ENCODE assay signal across 13 cellular contexts in genomic region chr3:98786364-98786930, GRCh38. TPM values are rescaled to one million over a fixed set of nuclear protein-coding genes. Genes with fewer than 3 reads are reported as not detected.
DNase-seq lines count a peak whose midpoint lies in the region; ATAC-seq and TF ChIP-seq lines count a peak whose summit lies in the region.
"Had no signal": no experiment of that assay in that cellular context is flagged by ENCODE, and none has a peak within 500 bp of the region (broad histone marks: within the 10 kb centered on the region; RNA-seq: fewer than 3 reads in every experiment).

No MANE protein-coding gene starts in this region.

- H3K36me3 ChIP-seq in left ventricle myocardium inferior (no peaks in the 10 kb centered on the region), subcutaneous abdominal adipose tissue (ENCODE audit: control insufficient read depth in 5 of 5, insufficient read depth in 5 of 5, low read length in 5 of 5) (peaks cover 0 to 9% (median 0%) of the 10 kb centered on the region in 5 donors)
- H3K36me3 ChIP-seq: upper lobe of left lung had no signal

- TF ChIP-seq CTCF in RWPE1 (conservative IDR thresholded peaks at IDR 0.05; ENCODE audit: low read depth): no peak
- no peak for TF ChIP-seq CTCF in left ventricle myocardium inferior (IDR thresholded peaks at IDR 0.05; ENCODE audit: borderline replicate concordance)

- ATAC-seq in activated naive CD4-positive, alpha-beta T cell treated with anti-CD3 and anti-CD28 coated beads, Interleukin-2, amount 50 U/mL, for 72 hours: peak; percentile 34 to 63
- ATAC-seq in GM19324 (IDR thresholded peaks at IDR 0.05; ENCODE audit: low FRiP score, unreplicated experiment): no peak

- 0 out of 2 replicates have a peak overlapping the region, but pooled peaks have one; percentile 34 for H3K27ac ChIP-seq in RWPE1
- peak overlapping the region; percentile 71 for H3K27ac ChIP-seq in left ventricle myocardium inferior (replicated peaks)
- H3K27ac ChIP-seq in subcutaneous abdominal adipose tissue (ENCODE audit: low read depth, low read length): peak overlapping the region; percentile 4

- H3K36me3 Mint-ChIP-seq in activated naive CD4-positive, alpha-beta T cell treated with anti-CD3 and anti-CD28 coated beads, Interleukin-2, amount 50 U/mL, for 72 hours: no peaks in the 10 kb centered on the region

- POLR2A ChIA-PET in RWPE1 (lab: Yijun Ruan, JAX; ENCODE audit: low non-redundant PET): no interaction called here

- DNase-seq in activated naive CD4-positive, alpha-beta T cell treated with anti-CD3 and anti-CD28 coated beads, Interleukin-2, amount 50 U/mL, for 72 hours (ENCODE audit: low spot score in 2 of 2): no peak
- DNase-seq in activated naive CD4-positive, alpha-beta T cell treated with Interleukin-2 at 50 U/mL for 16 hours: no peak
- DNase-seq in RWPE1 (ENCODE audit: low spot score) (no peak), left ventricle myocardium inferior (no peak), NK-92 (lab: John Stamatoyannopoulos, UW; ENCODE audit: unreplicated experiment) (no peak), NCI-H2227 (lab: John Stamatoyannopoulos, UW; ENCODE audit: unreplicated experiment) (no peak)
- DNase-seq: activated CD4-positive, alpha-beta T cell treated with anti-CD3 and anti-CD28 coated beads, Interleukin-2, amount 50 U/mL, for 48 hours; activated naive CD4-positive, alpha-beta T cell; cerebellar nuclear complex; NCI-H2171 treated with DMSO at 0.1 percent for 48 hours; upper lobe of left lung had no signal

- no peak overlapping the region for H3K9ac ChIP-seq in subcutaneous abdominal adipose tissue (ENCODE audit: low read length in 5 of 5)

- CTCF ChIA-PET in RWPE1 (lab: Yijun Ruan, JAX): no interaction called here

- H3K9me3 Mint-ChIP-seq in activated naive CD4-positive, alpha-beta T cell treated with anti-CD3 and anti-CD28 coated beads, Interleukin-2, amount 50 U/mL, for 72 hours: no peaks in the 10 kb centered on the region

- H3K4me3 ChIP-seq in left ventricle myocardium inferior (no peak overlapping the region), subcutaneous abdominal adipose tissue (ENCODE audit: low read depth in 1 of 5, low read length in 5 of 5) (peak overlapping the region in 1 of 5 donors; percentile 21)
- H3K4me3 ChIP-seq: upper lobe of left lung had no signal

- no peak overlapping the region for H3K27ac Mint-ChIP-seq in activated naive CD4-positive, alpha-beta T cell treated with anti-CD3 and anti-CD28 coated beads, Interleukin-2, amount 50 U/mL, for 72 hours

- H3K9me3 ChIP-seq in left ventricle myocardium inferior (replicated peaks) (no peaks in the 10 kb centered on the region), subcutaneous abdominal adipose tissue (ENCODE audit: control insufficient read depth in 5 of 5, low read length in 5 of 5) (no peaks in the 10 kb centered on the region)
- H3K9me3 ChIP-seq: upper lobe of left lung had no signal

- H3K4me1 ChIP-seq in left ventricle myocardium inferior: peaks cover 57% of the 10 kb centered on the region
- H3K4me1 ChIP-seq in subcutaneous abdominal adipose tissue (ENCODE audit: control insufficient read depth in 5 of 5, insufficient read depth in 5 of 5, low read length in 5 of 5): peaks cover 0 to 30% (median 26%) of the 10 kb centered on the region in 5 donors

- H3K27me3 ChIP-seq in left ventricle myocardium inferior (ENCODE audit: low read depth) (no peaks in the 10 kb centered on the region), subcutaneous abdominal adipose tissue (ENCODE audit: control insufficient read depth in 5 of 5, insufficient read depth in 4 of 5, low read length in 5 of 5) (no peaks in the 10 kb centered on the region)
- H3K27me3 ChIP-seq: upper lobe of left lung had no signal

- intact Hi-C loops in left ventricle myocardium inferior (cut with micrococcal nuclease): no loop called here

RNA-seq across cellular contexts. Expression of gene ST3GAL6, which starts 23.3 kb away (rescaled TPM):
- total RNA-seq in activated naive CD4-positive, alpha-beta T cell treated with anti-CD3 and anti-CD28 coated beads, Interleukin-2, amount 50 U/mL, for 72 hours: under 1 TPM; 0.64 to 0.88 TPM
- 52.5 TPM for total RNA-seq in left ventricle myocardium inferior

Comparison
In these comparisons a context has a peak if more than half of its experiments do, and no peak if none do; other contexts are left out.
1. H3K27ac ChIP-seq: peak in every context shown above with its lines; median percentile 71 in left ventricle myocardium inferior; 34 in RWPE1; 4 in subcutaneous abdominal adipose tissue.
2. RNA of gene ST3GAL6, which starts 23.3 kb away (total RNA-seq): 52.5 TPM in left ventricle myocardium inferior (single experiment); 0.64 to 0.88 TPM in activated naive CD4-positive, alpha-beta T cell treated with anti-CD3 and anti-CD28 coated beads, Interleukin-2, amount 50 U/mL, for 72 hours; every median in the first group is over 10 times any median in the second.